Comparison of ENCODE assay signal across 26 cellular contexts in genomic region chr10:133419211-133419950, GRCh38. TPM values are rescaled to one million over a fixed set of nuclear protein-coding genes. Genes with fewer than 3 reads are reported as not detected.
DNase-seq lines count a peak whose midpoint lies in the region; ATAC-seq, FAIRE-seq and TF ChIP-seq lines count a peak whose summit lies in the region.
"Had no signal": no experiment of that assay in that cellular context is flagged by ENCODE, and none has a peak within 500 bp of the region (broad histone marks: within the 10 kb centered on the region; RNA-seq: fewer than 3 reads in every experiment).

No MANE protein-coding gene starts in this region.

- H3K27ac ChIP-seq in H9 (ENCODE audit: insufficient read length, low read depth, low read length): no peak overlapping the region
- H3K27ac ChIP-seq in kidney (ENCODE audit: low read depth in 2 of 2, low read length in 2 of 2): no peak overlapping the region
- H3K27ac ChIP-seq: A549, foreskin keratinocyte, SJCRH30, upper lobe of right lung had no signal

- H3K9me3 Mint-ChIP-seq in Caco-2 (ENCODE audit: unreplicated experiment) (no peaks in the 10 kb centered on the region), H9 (peaks cover 8 to 15% of the 10 kb centered on the region in 2 experiments)
- H3K9me3 Mint-ChIP-seq: CD8-positive, alpha-beta T cell; stimulated activated memory B cell treated with anti-CD40 and anti-IgM and Interleukin-4, amounts not matched to agents 10 μg/mL and 1 μg/mL and 100 μg/mL, for 72 hours had no signal

- H3K79me1 ChIP-seq in H9 (ENCODE audit: insufficient read depth, low read depth, low read length, poor library complexity, severe bottlenecking): no peaks in the 10 kb centered on the region

- peak overlapping the region; percentile 20 for H3K27ac Mint-ChIP-seq in Caco-2 (ENCODE audit: unreplicated experiment)
- 0 out of 7 replicates have a peak overlapping the region, but pooled peaks of 1 of the 3 experiments have one; percentile 21 for H3K27ac Mint-ChIP-seq in H9
- H3K27ac Mint-ChIP-seq: activated CD8-positive, alpha-beta T cell treated with anti-CD3 and anti-CD28 coated beads for 36 hours; CD8-positive, alpha-beta T cell; stimulated activated memory B cell treated with anti-CD40 and anti-IgM and Interleukin-4, amounts not matched to agents 10 μg/mL and 1 μg/mL and 100 μg/mL, for 72 hours had no signal

- H3K4ac ChIP-seq in H9 (ENCODE audit: low read depth, low read length): no peak overlapping the region

- H3K4me1 Mint-ChIP-seq in Caco-2 (ENCODE audit: low read depth, unreplicated experiment): no peaks in the 10 kb centered on the region
- no peaks in the 10 kb centered on the region for H3K4me1 Mint-ChIP-seq in H9
- H3K4me1 Mint-ChIP-seq: brain had no signal

- intact Hi-C loops in Caco-2 (cut with micrococcal nuclease; ENCODE audit: unreplicated experiment) (no loop called here), kidney (cut with DNase I) (no loop called here)

- TF ChIP-seq CTCF in Caco-2 (IDR thresholded peaks at IDR 0.05; ENCODE audit: insufficient read depth in 1 of 2, low read depth in 1 of 2, low read length in 1 of 2, severe bottlenecking in 1 of 2, unreplicated experiment in 1 of 2): no peak
- no peak for TF ChIP-seq CTCF in H9 (conservative IDR thresholded peaks at IDR 0.05)
- no peak for TF ChIP-seq CTCF in kidney (IDR thresholded peaks at IDR 0.05; ENCODE audit: borderline replicate concordance, extremely low read depth, insufficient read depth)

- POLR2A ChIA-PET in Caco-2 (lab: Charles Lee): no interaction called here

- ATAC-seq in HG02678 (IDR thresholded peaks at IDR 0.05; ENCODE audit: unreplicated experiment): no peak
- ATAC-seq: A549; activated CD4-positive, CD25-positive, alpha-beta regulatory T cell treated with anti-CD3 and anti-CD28 coated beads, Interleukin-2, amount 50 U/mL, for 24 hours; activated CD8-positive, alpha-beta T cell treated with anti-CD3 and anti-CD28 coated beads for 36 hours; CD8-positive, alpha-beta T cell; foreskin keratinocyte; HCT116; Panc1; stimulated activated memory B cell treated with anti-CD40 and anti-IgM and Interleukin-4, amounts not matched to agents 10 μg/mL and 1 μg/mL and 100 μg/mL, for 72 hours; upper lobe of right lung had no signal

- H2AFZ ChIP-seq in H9 (ENCODE audit: low read length): no peak overlapping the region

- H3K9me3 ChIP-seq in Caco-2 (no peaks in the 10 kb centered on the region), H9 (ENCODE audit: control insufficient read depth, low read depth, low read length) (peaks cover 6% of the 10 kb centered on the region), kidney (ENCODE audit: control insufficient read depth in 1 of 2, low read length in 2 of 2) (no peaks in the 10 kb centered on the region)
- H3K9me3 ChIP-seq: A549, SJCRH30, upper lobe of right lung had no signal

- H4K91ac ChIP-seq in H9 (ENCODE audit: insufficient read length, low read depth, low read length): no peak overlapping the region

- no peak overlapping the region for H2BK120ac ChIP-seq in H9 (ENCODE audit: low read depth, low read length, poor library complexity, severe bottlenecking)

- no peak overlapping the region for H3K14ac ChIP-seq in H9 (ENCODE audit: insufficient read depth, low read length)

- no peak overlapping the region for H2BK15ac ChIP-seq in H9 (ENCODE audit: low read depth, low read length)

- H3K18ac ChIP-seq in H9 (ENCODE audit: insufficient read length, low read depth, low read length): no peak overlapping the region

- BruUV-seq in Caco-2 (replicated peaks; lab: Mats Ljungman, UMichigan): no TSS peak

- no peak overlapping the region for H2AK5ac ChIP-seq in H9 (ENCODE audit: insufficient read length, low read length)

- H3K4me2 ChIP-seq in H9 (ENCODE audit: insufficient read depth, insufficient read length, low read length): no peak overlapping the region
- H3K4me2 ChIP-seq: A549 had no signal

- H3K27me3 ChIP-seq in Caco-2 (replicated peaks; ENCODE audit: control insufficient read depth, insufficient read depth, low read length): no peaks in the 10 kb centered on the region
- no peaks in the 10 kb centered on the region for H3K27me3 ChIP-seq in H9 (ENCODE audit: insufficient read depth, low read length)
- H3K27me3 ChIP-seq: SJCRH30 had no signal

- H2BK12ac ChIP-seq in H9 (ENCODE audit: insufficient read length, low read depth, low read length): no peak overlapping the region

- H3K4me3 Mint-ChIP-seq in Caco-2 (ENCODE audit: unreplicated experiment): no peak overlapping the region
- H3K4me3 Mint-ChIP-seq in H9: no peak overlapping the region; a peak in 1 of 5 replicates
- H3K4me3 Mint-ChIP-seq: activated CD8-positive, alpha-beta T cell treated with anti-CD3 and anti-CD28 coated beads for 36 hours; brain; CD8-positive, alpha-beta T cell; stimulated activated memory B cell treated with anti-CD40 and anti-IgM and Interleukin-4, amounts not matched to agents 10 μg/mL and 1 μg/mL and 100 μg/mL, for 72 hours had no signal

- H3K36me3 Mint-ChIP-seq in Caco-2 (ENCODE audit: insufficient read depth, unreplicated experiment): peaks cover 76% of the 10 kb centered on the region
- H3K36me3 Mint-ChIP-seq in H9 (ENCODE audit: insufficient read depth in 1 of 3, low read depth in 3 of 3): peaks cover 20 to 35% (median 29%) of the 10 kb centered on the region in 3 experiments

- no peak overlapping the region for H3K23ac ChIP-seq in H9 (ENCODE audit: insufficient read length, low read depth, low read length)

- DNase-seq in Caco-2: no peak
- DNase-seq in H9: peak; percentile 20
- peak; percentile 72 for DNase-seq in kidney
- no peak for DNase-seq in DMS53 (lab: John Stamatoyannopoulos, UW)
- DNase-seq in NCI-H1417 treated with DMSO at 0.1 percent for 48 hours (lab: John Stamatoyannopoulos, UW): no peak
- DNase-seq: activated CD8-positive, alpha-beta T cell treated with anti-CD3 and anti-CD28 coated beads for 36 hours; activated effector memory CD4-positive, alpha-beta T cell treated with Interleukin-2 at 50 U/mL for 16 hours; CD8-positive, alpha-beta T cell; effector CD8-positive, alpha-beta T cell; foreskin keratinocyte; Kasumi-1; mesendoderm; NCI-H187; NCI-H526 treated with DMSO at 0.1 percent for 48 hours; occipital lobe; SJCRH30; stimulated activated CD4-positive, alpha-beta T cell treated with anti-CD3 and anti-CD28 coated beads, Interleukin-2, amount 100 ng/mL, for 48 hours; T-helper 1 cell; upper lobe of right lung had no signal

- no peak overlapping the region for H3K56ac ChIP-seq in H9 (ENCODE audit: insufficient read length, low read depth, low read length)

- no peak overlapping the region for H3K4me3 ChIP-seq in Caco-2 (ENCODE audit: low read depth, low read length)
- H3K4me3 ChIP-seq in kidney (ENCODE audit: low read length in 2 of 2): no peak overlapping the region
- H3K4me3 ChIP-seq: A549, SJCRH30, upper lobe of right lung had no signal

- H2BK20ac ChIP-seq in H9 (ENCODE audit: low read depth, low read length, poor library complexity, severe bottlenecking): no peak overlapping the region

- FAIRE-seq in kidney (lab: Jason Lieb, UNC): no peak
- FAIRE-seq: A549 had no signal

- H3K9ac ChIP-seq in H9 (ENCODE audit: extremely low read depth, insufficient read length, low read length) (no peak overlapping the region), kidney (ENCODE audit: low read length in 2 of 2) (no peak overlapping the region)

- no peak overlapping the region for H4K8ac ChIP-seq in H9 (replicated peaks; ENCODE audit: insufficient read length, low read depth, low read length)

- CTCF ChIA-PET in Caco-2 (lab: Charles Lee): interaction anchor here (0.5 to 1.2 kb wide), 4 partner anchors 10 to 153 kb away, joined by 3 to 7 read pairs (median 4); no protein-coding TSS in a partner anchor

- no peaks in the 10 kb centered on the region for H3K79me2 ChIP-seq in H9 (ENCODE audit: insufficient read depth, low read length)

- peaks cover 3% of the 10 kb centered on the region for H3K23me2 ChIP-seq in H9 (ENCODE audit: insufficient read length, low read depth, low read length, poor library complexity, severe bottlenecking)

- H3K36me3 ChIP-seq in Caco-2 (ENCODE audit: control insufficient read depth, insufficient read depth, low read length) (peaks cover 1% of the 10 kb centered on the region), kidney (ENCODE audit: control insufficient read depth in 1 of 2, insufficient read depth in 2 of 2, low read length in 2 of 2) (peaks cover 5 to 6% of the 10 kb centered on the region in 2 donors)

- H3K27me3 Mint-ChIP-seq in Caco-2 (ENCODE audit: insufficient read depth, unreplicated experiment) (no peaks in the 10 kb centered on the region), H9 (ENCODE audit: low read depth) (peaks cover 11% of the 10 kb centered on the region)
- H3K27me3 Mint-ChIP-seq: activated CD8-positive, alpha-beta T cell treated with anti-CD3 and anti-CD28 coated beads for 36 hours; brain; stimulated activated memory B cell treated with anti-CD40 and anti-IgM and Interleukin-4, amounts not matched to agents 10 μg/mL and 1 μg/mL and 100 μg/mL, for 72 hours had no signal

- no peak overlapping the region for H3T11ph ChIP-seq in H9 (ENCODE audit: low read length)

- WGBS in H9 (ENCODE audit: extremely low coverage, insufficient read length, low lambda C conversion rate): no CpG with 5 or more reads among the region's 34 CpGs

- no peak overlapping the region for H4K5ac ChIP-seq in H9 (ENCODE audit: insufficient read length, low read depth, low read length)

- H3K4me1 ChIP-seq in Caco-2 (peaks cover 5% of the 10 kb centered on the region; the same call in 1 of the 2 replicates), H9 (ENCODE audit: insufficient read depth, low read length) (no peaks in the 10 kb centered on the region), kidney (ENCODE audit: control insufficient read depth in 1 of 2, insufficient read depth in 1 of 2, low read depth in 1 of 2, low read length in 2 of 2) (peaks cover 0 to 2% of the 10 kb centered on the region in 2 donors)
- H3K4me1 ChIP-seq: foreskin keratinocyte, SJCRH30, upper lobe of right lung had no signal

- no peak overlapping the region for H2BK5ac ChIP-seq in H9 (ENCODE audit: insufficient read length, low read length)

- peaks cover 4% of the 10 kb centered on the region for H4K20me1 ChIP-seq in H9 (ENCODE audit: control insufficient read depth, insufficient read depth, insufficient read length)

RNA-seq across cellular contexts. Expression of gene SPRN, which starts 5.0 kb away (rescaled TPM):
- total RNA-seq in Caco-2 (2022): not detected in 2 replicates
- total RNA-seq in H9 (2021): 0.42 TPM in 2 replicates
- total RNA-seq in kidney: not detected
- polyA plus RNA-seq in kidney (ENCODE audit: insufficient read depth, low read depth, low replicate concordance): not detected
- total RNA-seq: activated CD8-positive, alpha-beta T cell treated with anti-CD3 and anti-CD28 coated beads for 36 hours; CD8-positive, alpha-beta T cell; foreskin keratinocyte; SJCRH30; upper lobe of right lung had no signal
- polyA plus RNA-seq: foreskin keratinocyte had no signal

RNA-seq across cellular contexts. Expression of gene MTG1, which starts 25.4 kb away (rescaled TPM):
- total RNA-seq in Caco-2 (2022) (111 and 113 TPM in 2 replicates), H9 (2021) (61.4 and 65.3 TPM in 2 replicates), kidney (51.1 TPM)
- polyA plus RNA-seq in kidney (ENCODE audit: insufficient read depth, low read depth, low replicate concordance): 68.5 TPM

RNA-seq across cellular contexts. Expression of gene SCART1, which starts 34.4 kb away (rescaled TPM):
- total RNA-seq in Caco-2 (2022) (0.70 and 0.73 TPM in 2 replicates), H9 (2021) (0.39 and 0.50 TPM in 2 replicates), kidney (3.9 TPM)
- polyA plus RNA-seq in kidney (ENCODE audit: insufficient read depth, low read depth, low replicate concordance): 0.37 TPM

RNA-seq across cellular contexts. Expression of gene PAOX, which starts 40.3 kb away (rescaled TPM):
- 6.7 and 7.3 TPM in 2 replicates for total RNA-seq in Caco-2 (2022)
- total RNA-seq in H9 (2021): 5.3 and 5.6 TPM in 2 replicates
- 7.0 TPM for total RNA-seq in kidney
- 14.4 TPM for polyA plus RNA-seq in kidney (ENCODE audit: insufficient read depth, low read depth, low replicate concordance)
- total RNA-seq: SJCRH30 had no signal

RNA-seq across cellular contexts. Expression of gene ECHS1, which starts 46.2 kb away (rescaled TPM):
- total RNA-seq in Caco-2 (2022): 232 and 247 TPM in 2 replicates
- total RNA-seq in H9 (2021): 94.1 and 100 TPM in 2 replicates
- total RNA-seq in kidney: 85.6 TPM
- polyA plus RNA-seq in kidney (ENCODE audit: insufficient read depth, low read depth, low replicate concordance): 599 TPM

Comparison
In these comparisons a context has a peak if more than half of its experiments do, and no peak if none do; other contexts are left out.
1. DNase-seq: peak in H9 (single experiment) and kidney (single experiment); none in Caco-2 (0 of 2), DMS53 (single experiment) and NCI-H1417 treated with DMSO at 0.1 percent for 48 hours (single experiment).